Comparison of ENCODE assay signal across 16 cellular contexts in the genomic region with DNA sequence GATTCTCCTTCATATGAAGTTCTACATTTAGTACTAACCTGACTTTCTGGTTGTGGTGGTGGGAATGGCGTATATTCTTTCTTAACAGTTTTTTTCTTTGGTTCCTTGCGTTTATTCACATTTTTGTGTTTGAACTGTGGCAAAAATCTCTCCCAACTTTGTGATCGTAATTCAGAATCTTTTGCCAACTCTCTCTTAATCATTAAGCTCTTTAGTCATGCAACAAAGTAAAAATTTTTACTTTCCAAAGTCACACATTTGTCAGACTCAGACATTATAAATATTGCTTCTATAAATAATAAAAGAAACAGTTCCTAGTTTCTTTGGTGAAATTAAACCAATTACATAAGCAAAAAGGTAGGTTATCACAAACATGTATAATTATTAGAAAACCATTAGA. TPM values are rescaled to one million over a fixed set of nuclear protein-coding genes. Genes with fewer than 3 reads are reported as not detected.
DNase-seq lines count a peak whose midpoint lies in the region; ATAC-seq, FAIRE-seq and TF ChIP-seq lines count a peak whose summit lies in the region.
"Had no signal": no experiment of that assay in that cellular context is flagged by ENCODE, and none has a peak within 500 bp of the region (broad histone marks: within the 10 kb centered on the region; RNA-seq: fewer than 3 reads in every experiment).

No MANE protein-coding gene starts in this region.

- in situ Hi-C loops in ACHN (cut with HindIII; ENCODE audit: low pct_ligation_motif_present, low pct_unique_long_range_greater_than_20kb, low sequenced_read_pairs): no loop called here

- intact Hi-C loops in pancreas (cut with DNase I): no loop called here

- no peak overlapping the region for H3K4me3 ChIP-seq in pancreas
- H3K4me3 ChIP-seq: BLaER1 treated with 17β-estradiol and CSF1 and Interleukin-3, amounts not matched to agents 10 nM and 100 nM had no signal

- H3K4me3 Mint-ChIP-seq in HFFc6: no peak overlapping the region
- H3K4me3 Mint-ChIP-seq: CD4-positive, CD25-positive, alpha-beta regulatory T cell; IgD-negative memory B cell had no signal

- peaks cover 26% of the 10 kb centered on the region for H3K4me1 Mint-ChIP-seq in HFFc6 (ENCODE audit: low read depth)

- H3K9me3 Mint-ChIP-seq in HFFc6: no peaks in the 10 kb centered on the region
- H3K9me3 Mint-ChIP-seq: CD4-positive, CD25-positive, alpha-beta regulatory T cell; IgD-negative memory B cell had no signal

- peak; percentile 57 for DNase-seq in ACHN
- DNase-seq in HFFc6: no peak
- DNase-seq in frontal cortex (ENCODE audit: low spot score in 2 of 2): no peak
- DNase-seq in pancreas: no peak
- DNase-seq in DMS53 (lab: John Stamatoyannopoulos, UW): no peak
- DNase-seq: Calu3; CD4-positive, CD25-positive, alpha-beta regulatory T cell; DMS153; DND-41; GF-D8; HCEC 1CT; KG1 had no signal

- H3K27ac ChIP-seq in pancreas: no peak overlapping the region
- H3K27ac ChIP-seq: BLaER1 treated with 17β-estradiol and CSF1 and Interleukin-3, amounts not matched to agents 10 nM and 100 nM had no signal

- H3K27ac Mint-ChIP-seq in HFFc6: peak overlapping the region; percentile 14; the same call in 1 of the 2 replicates
- H3K27ac Mint-ChIP-seq: CD4-positive, CD25-positive, alpha-beta regulatory T cell; IgD-negative memory B cell had no signal

- H3K4me1 ChIP-seq in pancreas: no peaks in the 10 kb centered on the region

- no peaks in the 10 kb centered on the region for H3K27me3 ChIP-seq in pancreas
- H3K27me3 ChIP-seq: BLaER1 treated with 17β-estradiol and CSF1 and Interleukin-3, amounts not matched to agents 10 nM and 100 nM had no signal

- no peak for TF ChIP-seq CTCF in HFFc6 (IDR thresholded peaks at IDR 0.05)
- no peak for TF ChIP-seq CTCF in pancreas (IDR thresholded peaks at IDR 0.05)

- H3K36me3 ChIP-seq in pancreas: peaks cover 0 to 41% (median 9%) of the 10 kb centered on the region in 3 donors

- 50 to 53% methylated on average over 3 of the region's 3 CpGs for WGBS in pancreas, 2 donors

- no peaks in the 10 kb centered on the region for H3K27me3 Mint-ChIP-seq in HFFc6 (ENCODE audit: insufficient read depth)
- H3K27me3 Mint-ChIP-seq: CD4-positive, CD25-positive, alpha-beta regulatory T cell; IgD-negative memory B cell had no signal

- peaks cover 7% of the 10 kb centered on the region for H3K36me3 Mint-ChIP-seq in HFFc6 (ENCODE audit: low read depth)

- H3K9me3 ChIP-seq in pancreas: no peaks in the 10 kb centered on the region
- H3K9me3 ChIP-seq: BLaER1 treated with 17β-estradiol and CSF1 and Interleukin-3, amounts not matched to agents 10 nM and 100 nM had no signal

- ATAC-seq in pancreas (no peak), HG02623 (IDR thresholded peaks at IDR 0.05; ENCODE audit: unreplicated experiment) (no peak), HG02571 (IDR thresholded peaks at IDR 0.05; ENCODE audit: unreplicated experiment) (no peak)

- FAIRE-seq in frontal cortex (lab: Jason Lieb, UNC) (peak; percentile 58), pancreas (lab: Jason Lieb, UNC) (peak; percentile 53)

RNA-seq across cellular contexts. Expression of gene KRR1, which starts 7.5 kb away (rescaled TPM):
- 10 to 100 TPM; 52.4 to 64.4 (median 61.8) TPM for total RNA-seq in HFFc6 (2021; fragmentation: NEBNext Ultra II Directional; extraction: Animal tissue kit (Norgen Biotek cat#: 25700))
- total RNA-seq in frontal cortex (23.2 TPM), pancreas (10 to 100 TPM; 10.5 to 23.7 (median 19.8) TPM)
- polyA plus RNA-seq in pancreas: 10 to 100 TPM in 1 of 2 donors, 1 to 10 TPM in 1; 6.8 to 16.0 TPM

RNA-seq across cellular contexts. Expression of gene GLIPR1, which starts 23.3 kb away (rescaled TPM):
- total RNA-seq in HFFc6 (2021; fragmentation: NEBNext Ultra II Directional; extraction: Animal tissue kit (Norgen Biotek cat#: 25700)): 100 to 1,000 TPM; 190 to 339 (median 278) TPM
- total RNA-seq in frontal cortex: 2.9 TPM
- 10 to 100 TPM in 2 of 6 donors, 1 to 10 TPM in 3, under 1 TPM in 1; 0.79 to 19.1 (median 3.8) TPM for total RNA-seq in pancreas
- polyA plus RNA-seq in pancreas: under 1 TPM; 0.68 TPM

Comparison
In these comparisons a context has a peak if more than half of its experiments do, and no peak if none do; other contexts are left out.
1. RNA of gene GLIPR1, which starts 23.3 kb away (total RNA-seq): 190 to 339 TPM in HFFc6; 0.79 to 19.1 TPM in pancreas and 2.9 TPM in frontal cortex (single experiment); every median in the first group is over 4 times any median in the second.